Comparison of ENCODE assay signal across 1 cellular context in the genomic region with DNA sequence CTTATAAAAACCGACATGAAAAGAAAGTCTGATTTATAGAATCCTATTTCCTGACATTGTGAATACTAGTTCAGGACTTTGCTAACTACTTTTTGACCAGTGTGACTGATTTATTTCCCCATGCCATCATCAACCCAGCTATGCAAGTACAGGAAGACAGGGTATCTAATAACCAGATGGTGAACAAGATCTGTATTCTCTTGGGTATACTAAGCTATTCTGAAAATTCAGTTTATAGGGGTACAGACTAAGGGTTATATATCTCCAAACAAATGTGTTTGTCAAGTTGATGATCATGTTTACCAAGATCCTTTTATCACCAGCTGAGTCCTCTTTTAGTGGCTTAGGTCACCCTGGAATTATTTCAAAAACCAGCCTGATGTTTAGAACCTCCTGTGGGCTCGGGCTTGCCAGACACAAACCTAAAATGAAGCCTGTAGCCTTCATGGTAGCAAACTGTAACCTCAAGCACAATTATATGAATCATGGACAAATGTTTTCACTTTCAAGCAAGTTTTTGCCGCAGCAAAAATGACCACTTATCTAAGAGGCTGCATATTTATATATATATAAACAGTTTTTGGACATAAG.
TF ChIP-seq lines count a peak whose summit lies in the region.

No MANE protein-coding gene starts in this region.

TF ChIP-seq in WTC11, 78 proteins besides CTCF, POLR2A, EP300 and RAD21 (continued from another document):
- TF ChIP-seq, protein P1, sequence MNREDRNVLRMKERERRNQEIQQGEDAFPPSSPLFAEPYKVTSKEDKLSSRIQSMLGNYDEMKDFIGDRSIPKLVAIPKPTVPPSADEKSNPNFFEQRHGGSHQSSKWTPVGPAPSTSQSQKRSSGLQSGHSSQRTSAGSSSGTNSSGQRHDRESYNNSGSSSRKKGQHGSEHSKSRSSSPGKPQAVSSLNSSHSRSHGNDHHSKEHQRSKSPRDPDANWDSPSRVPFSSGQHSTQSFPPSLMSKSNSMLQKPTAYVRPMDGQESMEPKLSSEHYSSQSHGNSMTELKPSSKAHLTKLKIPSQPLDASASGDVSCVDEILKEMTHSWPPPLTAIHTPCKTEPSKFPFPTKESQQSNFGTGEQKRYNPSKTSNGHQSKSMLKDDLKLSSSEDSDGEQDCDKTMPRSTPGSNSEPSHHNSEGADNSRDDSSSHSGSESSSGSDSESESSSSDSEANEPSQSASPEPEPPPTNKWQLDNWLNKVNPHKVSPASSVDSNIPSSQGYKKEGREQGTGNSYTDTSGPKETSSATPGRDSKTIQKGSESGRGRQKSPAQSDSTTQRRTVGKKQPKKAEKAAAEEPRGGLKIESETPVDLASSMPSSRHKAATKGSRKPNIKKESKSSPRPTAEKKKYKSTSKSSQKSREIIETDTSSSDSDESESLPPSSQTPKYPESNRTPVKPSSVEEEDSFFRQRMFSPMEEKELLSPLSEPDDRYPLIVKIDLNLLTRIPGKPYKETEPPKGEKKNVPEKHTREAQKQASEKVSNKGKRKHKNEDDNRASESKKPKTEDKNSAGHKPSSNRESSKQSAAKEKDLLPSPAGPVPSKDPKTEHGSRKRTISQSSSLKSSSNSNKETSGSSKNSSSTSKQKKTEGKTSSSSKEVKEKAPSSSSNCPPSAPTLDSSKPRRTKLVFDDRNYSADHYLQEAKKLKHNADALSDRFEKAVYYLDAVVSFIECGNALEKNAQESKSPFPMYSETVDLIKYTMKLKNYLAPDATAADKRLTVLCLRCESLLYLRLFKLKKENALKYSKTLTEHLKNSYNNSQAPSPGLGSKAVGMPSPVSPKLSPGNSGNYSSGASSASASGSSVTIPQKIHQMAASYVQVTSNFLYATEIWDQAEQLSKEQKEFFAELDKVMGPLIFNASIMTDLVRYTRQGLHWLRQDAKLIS (CRISPR knock-in tag; IDR thresholded peaks at IDR 0.05; ENCODE audit: borderline replicate concordance): no peak
